ENCODE assay signal across 1 cellular context in genomic region chr20:50242548-50242862, GRCh38.
TF ChIP-seq lines count a peak whose summit lies in the region.

No MANE protein-coding gene starts in this region.

TF ChIP-seq in SK-N-SH, 30 proteins besides CTCF, POLR2A, EP300 and RAD21 (continued from another document):
- TF ChIP-seq RCOR1 (IDR thresholded peaks at IDR 0.05; ENCODE audit: low read length) (no peak), TCF12 (IDR thresholded peaks at IDR 0.05) (no peak), ELF1 (IDR thresholded peaks at IDR 0.05) (no peak), ZBTB33 (IDR thresholded peaks at IDR 0.05; ENCODE audit: borderline replicate concordance, low read depth) (no peak), MXI1 (IDR thresholded peaks at IDR 0.05; ENCODE audit: low read depth, low read length) (no peak)
TF ChIP-seq in SK-N-SH: peak in this region for 0.
